ENCODE assay signal across 10 cellular contexts in the genomic region with DNA sequence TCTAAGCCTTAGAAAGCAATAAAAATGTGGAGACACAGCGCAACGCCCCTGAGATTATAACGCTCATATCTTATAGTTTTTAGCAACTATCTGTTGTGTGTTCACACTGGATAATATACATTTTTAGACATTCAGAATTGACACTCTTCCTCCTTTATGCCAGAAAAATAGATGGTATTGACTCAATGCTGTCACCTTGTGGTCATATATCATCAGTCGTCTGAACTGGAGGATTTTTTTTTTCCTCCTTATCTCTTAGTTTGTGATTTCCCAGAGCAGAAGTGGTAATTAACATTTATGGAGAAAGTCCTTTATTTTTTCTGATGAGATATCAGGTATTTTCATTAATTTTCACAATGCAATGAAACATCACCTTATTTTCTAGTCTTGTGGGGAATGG.
DNase-seq lines count a peak whose midpoint lies in the region; ATAC-seq, FAIRE-seq and TF ChIP-seq lines count a peak whose summit lies in the region.
"Had no signal": no experiment of that assay in that cellular context is flagged by ENCODE, and none has a peak within 500 bp of the region (broad histone marks: within the 10 kb centered on the region; RNA-seq: fewer than 3 reads in every experiment).

No MANE protein-coding gene starts in this region.

- H3K9me3 ChIP-seq in HepG2 (ENCODE audit: low read length): no peaks in the 10 kb centered on the region
- H3K9me3 ChIP-seq in naive thymus-derived CD4-positive, alpha-beta T cell (ENCODE audit: control insufficient read depth in 2 of 3, low read length in 3 of 3): no peaks in the 10 kb centered on the region
- H3K9me3 ChIP-seq: SJCRH30 had no signal

- H3K36me3 ChIP-seq in HepG2 (replicated peaks in 1 of 2; ENCODE audit: control insufficient read depth in 1 of 2, insufficient read depth in 2 of 2, low read length in 2 of 2): no peaks in the 10 kb centered on the region
- H3K36me3 ChIP-seq in naive thymus-derived CD4-positive, alpha-beta T cell (ENCODE audit: control insufficient read depth in 2 of 3, insufficient read depth in 3 of 3, low read length in 3 of 3): no peaks in the 10 kb centered on the region
- H3K36me3 ChIP-seq: SJCRH30 had no signal

- CTCF ChIA-PET in WTC11 (lab: Charles Lee): no interaction called here
- CTCF ChIA-PET in HepG2 (lab: Yijun Ruan, JAX; ENCODE audit: low intra/inter-chr PET ratio, low total read pairs): interaction anchor here (1.5 kb wide), 1 partner anchor 46 kb away, joined by 4 read pairs; no protein-coding TSS in a partner anchor
- CTCF ChIA-PET in naive thymus-derived CD4-positive, alpha-beta T cell (lab: Charles Lee): no interaction called here

- no peak overlapping the region for H3K27ac ChIP-seq in HL-60 (replicated peaks)
- no peak overlapping the region for H3K27ac ChIP-seq in HepG2 (ENCODE audit: extremely low read length, insufficient read depth, low read length)
- H3K27ac ChIP-seq in naive thymus-derived CD4-positive, alpha-beta T cell (ENCODE audit: low read depth, low read length): no peak overlapping the region
- H3K27ac ChIP-seq: SJCRH30 had no signal

- intact Hi-C loops in HepG2 (cut with micrococcal nuclease; ENCODE audit: unreplicated experiment): loop anchor here (2.0 kb wide), 1 partner anchor 46 kb away; no protein-coding TSS in a partner anchor
- intact Hi-C loops in naive thymus-derived CD4-positive, alpha-beta T cell (cut with micrococcal nuclease): loop anchor here in 1 of 2 donors (10.0 kb wide), 1 partner anchor 930 kb away; no protein-coding TSS in a partner anchor

- no peak overlapping the region for H3K4me3 Mint-ChIP-seq in WTC11
- no peak overlapping the region for H3K4me3 Mint-ChIP-seq in naive thymus-derived CD4-positive, alpha-beta T cell

- no peak for FAIRE-seq in HepG2 (lab: Jason Lieb, UNC)

- H3K9ac ChIP-seq in HepG2 (ENCODE audit: insufficient read depth, low read depth, low read length): no peak overlapping the region

- H3K4me3 ChIP-seq in HL-60 (replicated peaks; ENCODE audit: insufficient read depth, low read length) (no peak overlapping the region), HepG2 (replicated peaks in 1 of 3; ENCODE audit: insufficient read depth in 1 of 3, low read depth in 2 of 3, low read length in 3 of 3) (no peak overlapping the region)
- no peak overlapping the region for H3K4me3 ChIP-seq in naive thymus-derived CD4-positive, alpha-beta T cell (ENCODE audit: low read length)
- H3K4me3 ChIP-seq: SJCRH30 had no signal

- no TSS peak for BruUV-seq in HepG2 (replicated peaks; lab: Mats Ljungman, UMichigan)

- H4K20me1 ChIP-seq in HepG2 (ENCODE audit: insufficient read depth, low read length): 0 out of 2 replicates have a peak, but pooled peaks cover 2% of the 10 kb centered on the region

- H3K27me3 ChIP-seq in HL-60 (ENCODE audit: insufficient read depth, poor library complexity, severe bottlenecking) (no peaks in the 10 kb centered on the region), HepG2 (ENCODE audit: control insufficient read depth in 1 of 2, insufficient read depth in 2 of 2, low read length in 2 of 2) (no peaks in the 10 kb centered on the region; a peak in 2 of 5 replicates)
- H3K27me3 ChIP-seq in naive thymus-derived CD4-positive, alpha-beta T cell (ENCODE audit: control insufficient read depth in 2 of 2, insufficient read depth in 2 of 2, low read length in 2 of 2): peaks cover 0 to 8% of the 10 kb centered on the region in 2 donors
- H3K27me3 ChIP-seq: SJCRH30 had no signal

- no peaks in the 10 kb centered on the region for H3K27me3 Mint-ChIP-seq in WTC11 (ENCODE audit: low read depth)
- H3K27me3 Mint-ChIP-seq in naive thymus-derived CD4-positive, alpha-beta T cell: peaks cover 4 to 49% (median 29%) of the 10 kb centered on the region in 5 donors

- H3K9me3 Mint-ChIP-seq in WTC11: peaks cover 15% of the 10 kb centered on the region
- no peaks in the 10 kb centered on the region for H3K9me3 Mint-ChIP-seq in naive thymus-derived CD4-positive, alpha-beta T cell

- TF ChIP-seq CTCF in HL-60 (IDR thresholded peaks at IDR 0.05; ENCODE audit: insufficient read depth, low read length) (peak; percentile 21), WTC11 (IDR thresholded peaks at IDR 0.05) (peak; percentile 36; the same call in 1 of the 2 replicates), HepG2 (CRISPR knock-in tag; IDR thresholded peaks at IDR 0.05) (peak; percentile 58)

- H2AFZ ChIP-seq in HepG2 (ENCODE audit: low read length): no peak overlapping the region

- no peaks in the 10 kb centered on the region for H3K36me3 Mint-ChIP-seq in WTC11
- H3K36me3 Mint-ChIP-seq in naive thymus-derived CD4-positive, alpha-beta T cell: no peaks in the 10 kb centered on the region

- no peak for ATAC-seq in WTC11
- peak; percentile 59; the same call in 2 of the 3 replicates for ATAC-seq in HepG2
- ATAC-seq in HG03025 (IDR thresholded peaks at IDR 0.05; ENCODE audit: low FRiP score, unreplicated experiment): no peak
- ATAC-seq in naive thymus-derived CD4-positive, alpha-beta T cell: no peak

- POLR2A ChIA-PET in WTC11 (lab: Charles Lee) (no interaction called here), HepG2 (lab: Yijun Ruan, JAX) (no interaction called here)
- POLR2A ChIA-PET in naive thymus-derived CD4-positive, alpha-beta T cell (lab: Charles Lee): no interaction called here

- 6% methylated on average over 4 of the region's 4 CpGs for WGBS in HepG2 (ENCODE audit: low lambda C conversion rate)

- no peaks in the 10 kb centered on the region for H3K79me2 ChIP-seq in HepG2 (ENCODE audit: insufficient read depth, low read length)

- DNase-seq in COLO829 (ENCODE audit: low spot score) (peak; percentile 12), HL-60 (ENCODE audit: low read depth in 1 of 2, low spot score in 1 of 2) (no peak), WTC11 (ENCODE audit: low spot score) (no peak), HepG2 (ENCODE audit: low spot score) (peak; percentile 3), mesenteric fat pad (ENCODE audit: low spot score) (no peak)
- DNase-seq in naive thymus-derived CD4-positive, alpha-beta T cell: no peak
- DNase-seq in NK-92 treated with Interleukin-12 subunit alpha and Interleukin-12 subunit beta, amount 100 ng/mL, for 24 hours (lab: John Stamatoyannopoulos, UW): no peak
- DNase-seq: stimulated activated CD4-positive, alpha-beta T cell treated with anti-CD3 and anti-CD28 coated beads, Interleukin-4, amount 100 ng/mL, for 4 hours had no signal

- TF ChIP-seq RAD21 in HepG2 (CRISPR knock-in tag; IDR thresholded peaks at IDR 0.05): no peak

- TF ChIP-seq POLR2A in HepG2 (IDR thresholded peaks at IDR 0.05; ENCODE audit: insufficient read depth in 1 of 2, low read depth in 2 of 2, low read length in 2 of 2): no peak

- no peaks in the 10 kb centered on the region for H3K4me1 ChIP-seq in HepG2 (ENCODE audit: insufficient read depth, low read length)
- no peaks in the 10 kb centered on the region for H3K4me1 ChIP-seq in naive thymus-derived CD4-positive, alpha-beta T cell (ENCODE audit: control insufficient read depth in 2 of 2, insufficient read depth in 2 of 2, low read length in 2 of 2)
- H3K4me1 ChIP-seq: SJCRH30 had no signal

- H3K4me2 ChIP-seq in HepG2 (ENCODE audit: low read depth, low read length): peak overlapping the region; percentile 38; the same call in 1 of the 2 replicates

- TF ChIP-seq EP300 in HepG2 (IDR thresholded peaks at IDR 0.05; ENCODE audit: low read depth in 2 of 2, low read length in 2 of 2) (no peak), HepG2 (CRISPR knock-in tag; IDR thresholded peaks at IDR 0.05; ENCODE audit: borderline replicate concordance) (no peak)

- in situ Hi-C loops in HepG2 (cut with HindIII; ENCODE audit: extremely low pct_ligation_motif_present, low pct_unique_long_range_greater_than_20kb): no loop called here

- H3K27ac Mint-ChIP-seq in WTC11: no peak overlapping the region
- H3K27ac Mint-ChIP-seq in naive thymus-derived CD4-positive, alpha-beta T cell: no peak overlapping the region

- H3K4me1 Mint-ChIP-seq in WTC11: peaks cover 12% of the 10 kb centered on the region
- H3K4me1 Mint-ChIP-seq in naive thymus-derived CD4-positive, alpha-beta T cell: no peaks in the 10 kb centered on the region

TF ChIP-seq in WTC11, 78 proteins besides CTCF, POLR2A, EP300 and RAD21 (continues in another document):
- TF ChIP-seq, protein P1, sequence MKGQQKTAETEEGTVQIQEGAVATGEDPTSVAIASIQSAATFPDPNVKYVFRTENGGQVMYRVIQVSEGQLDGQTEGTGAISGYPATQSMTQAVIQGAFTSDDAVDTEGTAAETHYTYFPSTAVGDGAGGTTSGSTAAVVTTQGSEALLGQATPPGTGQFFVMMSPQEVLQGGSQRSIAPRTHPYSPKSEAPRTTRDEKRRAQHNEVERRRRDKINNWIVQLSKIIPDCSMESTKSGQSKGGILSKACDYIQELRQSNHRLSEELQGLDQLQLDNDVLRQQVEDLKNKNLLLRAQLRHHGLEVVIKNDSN (CRISPR knock-in tag; IDR thresholded peaks at IDR 0.05): no peak
- TF ChIP-seq PRRX2 (CRISPR knock-in tag; IDR thresholded peaks at IDR 0.05) (no peak), CREM (CRISPR knock-in tag; IDR thresholded peaks at IDR 0.05) (no peak), GTF2I (CRISPR knock-in tag; conservative IDR thresholded peaks at IDR 0.05) (no peak), TP53 (CRISPR knock-in tag; IDR thresholded peaks at IDR 0.05) (no peak)

TF ChIP-seq in HepG2, 621 proteins besides CTCF, POLR2A, EP300 and RAD21 (continues in another document):
- TF ChIP-seq KMT2B (CRISPR knock-in tag; IDR thresholded peaks at IDR 0.05): no peak
- TF ChIP-seq KDM5A (IDR thresholded peaks at IDR 0.05; ENCODE audit: borderline replicate concordance, low read length): no peak
- peak; percentile 57 for TF ChIP-seq STAG1 (CRISPR knock-in tag; IDR thresholded peaks at IDR 0.05)
- TF ChIP-seq ZFP91 (CRISPR knock-in tag; IDR thresholded peaks at IDR 0.05; ENCODE audit: borderline replicate concordance): no peak

Comparison
In these comparisons a context has a peak if more than half of its experiments do, and no peak if none do; other contexts are left out.
1. DNase-seq: peak in COLO829 (single experiment) and HepG2 (single experiment); none in HL-60 (0 of 2), WTC11 (single experiment), mesenteric fat pad (single experiment), naive thymus-derived CD4-positive, alpha-beta T cell (0 of 9) and NK-92 treated with Interleukin-12 subunit alpha and Interleukin-12 subunit beta, amount 100 ng/mL, for 24 hours (single experiment).
2. Peak in every context shown above with its lines, with median percentiles within 50 percentile points of each other: CTCF ChIP-seq.